ENCODE assay signal across 21 cellular contexts in the genomic region with DNA sequence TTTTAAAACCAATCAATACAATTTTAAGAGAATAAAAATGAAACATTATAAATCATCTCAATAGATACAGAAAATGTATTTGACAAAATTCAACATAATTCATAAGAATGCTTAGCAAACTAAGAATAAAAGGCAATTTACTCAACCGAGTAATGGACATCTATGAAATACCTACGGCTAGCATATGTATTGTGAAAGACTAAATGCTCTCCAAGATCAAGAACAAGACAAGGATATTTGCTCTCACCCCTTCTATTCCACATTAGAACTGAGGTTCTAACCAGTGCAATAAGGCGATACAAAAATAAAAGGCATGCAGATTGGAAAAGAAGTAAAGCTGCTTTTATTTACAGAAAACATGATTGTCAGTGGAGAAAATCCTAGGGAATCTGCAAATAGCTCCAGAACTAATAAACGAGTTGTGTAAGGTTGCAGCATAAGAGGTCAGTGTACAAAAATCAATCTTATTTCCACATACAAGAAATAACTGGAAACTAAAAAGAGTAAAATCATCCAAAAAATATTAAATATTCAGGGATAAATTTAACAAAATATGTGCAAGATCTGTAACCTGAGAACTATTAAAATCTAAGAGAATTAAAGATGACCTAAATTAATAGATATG. TPM values are rescaled to one million over a fixed set of nuclear protein-coding genes. Genes with fewer than 3 reads are reported as not detected.
DNase-seq lines count a peak whose midpoint lies in the region; ATAC-seq, FAIRE-seq and TF ChIP-seq lines count a peak whose summit lies in the region.
"Had no signal": no experiment of that assay in that cellular context is flagged by ENCODE, and none has a peak within 500 bp of the region (broad histone marks: within the 10 kb centered on the region; RNA-seq: fewer than 3 reads in every experiment).

No MANE protein-coding gene starts in this region.

- H3K9me3 ChIP-seq in IMR-90 (ENCODE audit: control insufficient read depth, insufficient read depth, low read length) (no peaks in the 10 kb centered on the region), right lobe of liver (no peaks in the 10 kb centered on the region), H9 (ENCODE audit: control insufficient read depth, low read depth, low read length) (no peaks in the 10 kb centered on the region), prostate gland (no peaks in the 10 kb centered on the region)
- H3K9me3 ChIP-seq: Caco-2 had no signal

- H2AK5ac ChIP-seq in IMR-90 (ENCODE audit: low read depth, low read length) (no peak overlapping the region), H9 (ENCODE audit: insufficient read length, low read length) (no peak overlapping the region)

- H3K4me3 ChIP-seq in IMR-90 (ENCODE audit: insufficient read depth, low read depth, low read length) (no peak overlapping the region), right lobe of liver (peak overlapping the region in 1 of 3 donors; percentile 0), prostate gland (no peak overlapping the region)
- H3K4me3 ChIP-seq: GM12878 had no signal

- dilution Hi-C loops in IMR-90 (cut with HindIII; ENCODE audit: low sequenced_read_pairs, unreplicated experiment): no loop called here

- WGBS in IMR-90 (ENCODE audit: extremely low coverage in 2 of 2, insufficient read length in 1 of 2), 2 experiments: no CpG with 5 or more reads among the region's 4 CpGs
- WGBS in right lobe of liver (ENCODE audit: insufficient coverage, low coverage, low lambda C conversion rate, missing lambda C conversion rate): 32% methylated on average over 4 of the region's 4 CpGs
- no CpG with 5 or more reads among the region's 4 CpGs for WGBS in H9 (ENCODE audit: extremely low coverage, insufficient read length, low lambda C conversion rate)
- WGBS in prostate gland: 87% methylated on average over 4 of the region's 4 CpGs

- H3K23ac ChIP-seq in IMR-90 (ENCODE audit: low read depth, low read length): peak overlapping the region; percentile 1; the same call in 1 of the 2 replicates
- H3K23ac ChIP-seq in H9 (ENCODE audit: insufficient read length, low read depth, low read length): no peak overlapping the region

- H3K9me3 Mint-ChIP-seq in H9: peaks cover 12 to 14% of the 10 kb centered on the region in 2 experiments
- H3K9me3 Mint-ChIP-seq: CD4-positive, alpha-beta memory T cell had no signal

- H3K4me2 ChIP-seq in IMR-90 (ENCODE audit: low read depth, low read length) (no peak overlapping the region), H9 (ENCODE audit: insufficient read depth, insufficient read length, low read length) (no peak overlapping the region)

- ATAC-seq in IMR-90 (ENCODE audit: low read depth) (no peak), right lobe of liver (peak; percentile 58 to 82 (median 76)), HG02588 (IDR thresholded peaks at IDR 0.05; ENCODE audit: unreplicated experiment) (no peak)
- ATAC-seq: GM12878 had no signal

- peaks cover 36 to 38% of the 10 kb centered on the region in 2 experiments for H3K4me1 Mint-ChIP-seq in H9

- H2BK120ac ChIP-seq in IMR-90 (ENCODE audit: low read depth, low read length): no peak overlapping the region
- no peak overlapping the region for H2BK120ac ChIP-seq in H9 (ENCODE audit: low read depth, low read length, poor library complexity, severe bottlenecking)

- H3K4ac ChIP-seq in IMR-90 (ENCODE audit: low read depth, low read length): no peak overlapping the region
- no peak overlapping the region for H3K4ac ChIP-seq in H9 (ENCODE audit: low read depth, low read length)

- H3K14ac ChIP-seq in IMR-90 (replicated peaks; ENCODE audit: low read depth, low read length) (no peak overlapping the region), H9 (ENCODE audit: insufficient read depth, low read length) (no peak overlapping the region)

- H3K27me3 ChIP-seq in IMR-90 (ENCODE audit: control insufficient read depth, insufficient read depth, low read length): no peaks in the 10 kb centered on the region
- no peaks in the 10 kb centered on the region for H3K27me3 ChIP-seq in right lobe of liver
- no peaks in the 10 kb centered on the region for H3K27me3 ChIP-seq in H9 (ENCODE audit: insufficient read depth, low read length)
- no peaks in the 10 kb centered on the region for H3K27me3 ChIP-seq in prostate gland (replicated peaks; ENCODE audit: insufficient read depth)

- H2BK5ac ChIP-seq in IMR-90 (ENCODE audit: low read depth, low read length, poor library complexity, severe bottlenecking): no peak overlapping the region
- no peak overlapping the region for H2BK5ac ChIP-seq in H9 (ENCODE audit: insufficient read length, low read length)

- H2AFZ ChIP-seq in IMR-90 (replicated peaks; ENCODE audit: low read length, poor library complexity): no peak overlapping the region
- no peak overlapping the region for H2AFZ ChIP-seq in H9 (ENCODE audit: low read length)

- H4K20me1 ChIP-seq in IMR-90 (ENCODE audit: insufficient read depth, low read length) (peaks cover 42% of the 10 kb centered on the region), H9 (ENCODE audit: control insufficient read depth, insufficient read depth, insufficient read length) (no peaks in the 10 kb centered on the region)

- H3K27me3 Mint-ChIP-seq in H9 (ENCODE audit: low read depth): no peaks in the 10 kb centered on the region; the same call in 1 of the 2 replicates
- H3K27me3 Mint-ChIP-seq: CD4-positive, alpha-beta memory T cell had no signal

- CTCF ChIA-PET in IMR-90 (lab: Yijun Ruan, JAX): interaction anchor here (0.6 to 0.7 kb wide), 2 partner anchors 115 to 153 kb away, joined by 3 read pairs; no protein-coding TSS in a partner anchor

- peaks cover under 1% of the 10 kb centered on the region; the same call in 1 of the 2 replicates for H3K79me2 ChIP-seq in H9 (ENCODE audit: insufficient read depth, low read length)

- no TSS peak for BruUV-seq in IMR-90 (replicated peaks; lab: Mats Ljungman, UMichigan)

- H4K8ac ChIP-seq in IMR-90 (ENCODE audit: low read depth in 2 of 2, low read length in 2 of 2) (no peak overlapping the region), H9 (replicated peaks; ENCODE audit: insufficient read length, low read depth, low read length) (no peak overlapping the region)

- peaks cover 2% of the 10 kb centered on the region for H3K9me1 ChIP-seq in IMR-90 (ENCODE audit: insufficient read depth, low read length)

- TF ChIP-seq CTCF in IMR-90 (conservative IDR thresholded peaks at IDR 0.05; ENCODE audit: low read depth, low read length) (no peak), right lobe of liver (IDR thresholded peaks at IDR 0.05) (no peak), H9 (conservative IDR thresholded peaks at IDR 0.05) (no peak), prostate gland (IDR thresholded peaks at IDR 0.05) (no peak)

- H3K4me1 ChIP-seq in IMR-90 (ENCODE audit: control insufficient read depth, insufficient read depth, low read length) (peaks cover 3% of the 10 kb centered on the region), right lobe of liver (peaks cover 0 to 21% (median 2%) of the 10 kb centered on the region in 4 donors), H9 (ENCODE audit: insufficient read depth, low read length) (peaks cover 6% of the 10 kb centered on the region; the same call in 1 of the 2 replicates), prostate gland (replicated peaks) (no peaks in the 10 kb centered on the region)

- H2BK12ac ChIP-seq in H9 (ENCODE audit: insufficient read length, low read depth, low read length): no peak overlapping the region

- FAIRE-seq in A204.1 (lab: Jason Lieb, UNC): peak; percentile 39
- FAIRE-seq in frontal cortex (lab: Jason Lieb, UNC): peak; percentile 64
- FAIRE-seq: GM12878, GM18507, H54 had no signal

- TF ChIP-seq RAD21 in IMR-90 (IDR thresholded peaks at IDR 0.05; ENCODE audit: low read length): no peak

- H3K9ac ChIP-seq in IMR-90 (ENCODE audit: low read depth, low read length) (no peak overlapping the region), H9 (ENCODE audit: extremely low read depth, insufficient read length, low read length) (no peak overlapping the region)

- H3K18ac ChIP-seq in IMR-90 (ENCODE audit: low read depth, low read length) (no peak overlapping the region), H9 (ENCODE audit: insufficient read length, low read depth, low read length) (no peak overlapping the region)

- no peak for DNase-seq in IMR-90
- no peak for DNase-seq in frontal cortex (ENCODE audit: low spot score in 2 of 2)
- no peak for DNase-seq in right lobe of liver
- no peak for DNase-seq in COR-L47 (lab: John Stamatoyannopoulos, UW)
- DNase-seq in H9: no peak
- no peak for DNase-seq in prostate gland (ENCODE audit: low spot score)
- DNase-seq: 8988T; C1 segment of cervical spinal cord; Caco-2; CD4-positive, alpha-beta memory T cell; DMS 273 treated with DMSO at 0.1 percent for 48 hours; DMS79; EL; GDM1; GOT3; HCEC 1CT had no signal

- POLR2A ChIA-PET in IMR-90 (lab: Charles Lee; ENCODE audit: unreplicated experiment): no interaction called here

- in situ Hi-C loops in IMR-90 (cut with MboI; ENCODE audit: low sequenced_read_pairs): no loop called here

- H3T11ph ChIP-seq in H9 (ENCODE audit: low read length): no peak overlapping the region

- no peaks in the 10 kb centered on the region for H3K36me3 ChIP-seq in IMR-90 (ENCODE audit: control insufficient read depth, insufficient read depth, low read length)
- H3K36me3 ChIP-seq in right lobe of liver: no peaks in the 10 kb centered on the region
- no peaks in the 10 kb centered on the region for H3K36me3 ChIP-seq in prostate gland

- intact Hi-C loops in IMR-90 (cut with micrococcal nuclease): no loop called here
- intact Hi-C loops in right lobe of liver (cut with DNase I): no loop called here
- intact Hi-C loops in prostate gland (cut with DNase I): no loop called here

- H2AK9ac ChIP-seq in IMR-90 (replicated peaks; ENCODE audit: low read depth, low read length, poor library complexity): no peak overlapping the region

- peaks cover 10 to 19% (median 11%) of the 10 kb centered on the region in 3 experiments for H3K36me3 Mint-ChIP-seq in H9 (ENCODE audit: insufficient read depth in 1 of 3, low read depth in 3 of 3)

- H3K23me2 ChIP-seq in H9 (ENCODE audit: insufficient read length, low read depth, low read length, poor library complexity, severe bottlenecking): no peaks in the 10 kb centered on the region

- H3K27ac Mint-ChIP-seq in H9: no peak overlapping the region
- H3K27ac Mint-ChIP-seq: CD4-positive, alpha-beta memory T cell had no signal

- H2BK20ac ChIP-seq in IMR-90 (ENCODE audit: low read depth, low read length) (no peak overlapping the region), H9 (ENCODE audit: low read depth, low read length, poor library complexity, severe bottlenecking) (no peak overlapping the region)

- H4K5ac ChIP-seq in IMR-90 (ENCODE audit: low read depth, low read length): no peak overlapping the region
- H4K5ac ChIP-seq in H9 (ENCODE audit: insufficient read length, low read depth, low read length): no peak overlapping the region

- H3K27ac ChIP-seq in IMR-90 (ENCODE audit: insufficient read depth, low read length) (no peak overlapping the region), right lobe of liver (peak overlapping the region in 1 of 3 donors; percentile 12), H9 (ENCODE audit: insufficient read length, low read depth, low read length) (no peak overlapping the region), prostate gland (no peak overlapping the region)

- H3K4me3 Mint-ChIP-seq in H9: no peak overlapping the region
- H3K4me3 Mint-ChIP-seq: CD4-positive, alpha-beta memory T cell had no signal

- H2BK15ac ChIP-seq in IMR-90 (ENCODE audit: low read depth, low read length) (no peak overlapping the region), H9 (ENCODE audit: low read depth, low read length) (no peak overlapping the region)

- H3K56ac ChIP-seq in IMR-90 (ENCODE audit: extremely low read depth, insufficient read depth, low read length) (no peak overlapping the region), H9 (ENCODE audit: insufficient read length, low read depth, low read length) (no peak overlapping the region)

- H4K91ac ChIP-seq in IMR-90 (ENCODE audit: insufficient read depth, low read depth, low read length): no peak overlapping the region
- H4K91ac ChIP-seq in H9 (ENCODE audit: insufficient read length, low read depth, low read length): no peak overlapping the region

- no peak for TF ChIP-seq POLR2A in IMR-90 (IDR thresholded peaks at IDR 0.05; ENCODE audit: low read depth, low read length)
- no peak for TF ChIP-seq POLR2A in right lobe of liver (IDR thresholded peaks at IDR 0.05)
- TF ChIP-seq POLR2A in prostate gland (IDR thresholded peaks at IDR 0.05): no peak

- H3K79me1 ChIP-seq in IMR-90 (ENCODE audit: low read depth in 1 of 2, low read length in 2 of 2) (peaks cover 49 to 72% of the 10 kb centered on the region in 2 experiments), H9 (ENCODE audit: insufficient read depth, low read depth, low read length, poor library complexity, severe bottlenecking) (no peaks in the 10 kb centered on the region)

RNA-seq across cellular contexts. Expression of a gene that starts 16.4 kb away (rescaled TPM):
- total RNA-seq in IMR-90 (2012; rRNA removed) (16.8 and 35.8 TPM in 2 replicates), frontal cortex (51.4 TPM), right lobe of liver (1 to 10 TPM; 6.3 to 10.0 (median 9.3) TPM), H9 (2021) (11.0 and 11.2 TPM in 2 replicates), prostate gland (10 to 100 TPM; 12.8 to 16.4 TPM)
- 6.5 and 6.9 TPM in 2 replicates for polyA plus RNA-seq in IMR-90 (2012; rRNA removed)
- 1.2 and 1.5 TPM in 2 replicates for polyA plus RNA-seq in IMR-90 (2012; cell fraction: cytosol; rRNA removed)
- polyA plus RNA-seq in IMR-90 (2012; cell fraction: nucleus; rRNA removed; ENCODE audit: low replicate concordance): 0.91 and 5.9 TPM in 2 replicates

Comparison
In these comparisons a context has a peak if more than half of its experiments do, and no peak if none do; other contexts are left out.
1. ATAC-seq: peak in right lobe of liver (4 of 4); none in IMR-90 (single experiment) and HG02588 (single experiment).